ENCODE assay signal across 18 cellular contexts in the genomic region with DNA sequence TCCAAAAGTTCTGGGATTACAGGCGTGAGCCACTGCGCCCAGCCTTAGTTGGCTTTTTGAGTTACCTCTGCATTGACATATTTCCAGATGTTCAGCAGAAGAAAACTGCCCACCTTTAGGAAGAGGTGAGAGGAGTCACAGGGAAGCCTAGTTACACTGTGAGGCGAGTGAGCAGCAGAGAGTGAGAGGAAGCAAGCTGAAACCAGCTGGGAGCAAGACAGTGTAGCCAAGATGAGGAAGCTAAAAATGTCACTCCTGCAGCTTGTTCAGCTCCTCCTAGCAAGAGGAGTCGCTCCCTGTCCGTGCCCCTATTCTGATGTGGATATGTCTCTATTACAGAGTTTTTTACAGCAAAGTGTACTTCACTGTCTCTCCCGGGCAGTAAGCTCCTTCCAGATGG.
DNase-seq lines count a peak whose midpoint lies in the region; ATAC-seq, FAIRE-seq and TF ChIP-seq lines count a peak whose summit lies in the region.
"Had no signal": no experiment of that assay in that cellular context is flagged by ENCODE, and none has a peak within 500 bp of the region (broad histone marks: within the 10 kb centered on the region; RNA-seq: fewer than 3 reads in every experiment).

No MANE protein-coding gene starts in this region.

- H3K27me3 Mint-ChIP-seq in nephron progenitor cell (ENCODE audit: low read depth, poor library complexity): peaks cover 12% of the 10 kb centered on the region
- H3K27me3 Mint-ChIP-seq in naive thymus-derived CD8-positive, alpha-beta T cell: peaks cover 0 to 15% (median 8%) of the 10 kb centered on the region in 5 donors

- peaks cover 11% of the 10 kb centered on the region for H3K4me1 Mint-ChIP-seq in nephron progenitor cell
- H3K4me1 Mint-ChIP-seq in naive thymus-derived CD8-positive, alpha-beta T cell: no peaks in the 10 kb centered on the region
- H3K4me1 Mint-ChIP-seq: T-helper 17 cell had no signal

- no peaks in the 10 kb centered on the region for H3K9me3 Mint-ChIP-seq in nephron progenitor cell
- H3K9me3 Mint-ChIP-seq in naive thymus-derived CD8-positive, alpha-beta T cell: no peaks in the 10 kb centered on the region
- H3K9me3 Mint-ChIP-seq: CD8-positive, alpha-beta T cell had no signal

- POLR2A ChIA-PET in naive thymus-derived CD8-positive, alpha-beta T cell (lab: Charles Lee): no interaction called here

- FAIRE-seq in GM12891 (lab: Jason Lieb, UNC): peak; percentile 13
- FAIRE-seq: A549, GM19239, H1 had no signal

- H3K27ac Mint-ChIP-seq in nephron progenitor cell: peak overlapping the region; percentile 42
- no peak overlapping the region for H3K27ac Mint-ChIP-seq in naive thymus-derived CD8-positive, alpha-beta T cell
- H3K27ac Mint-ChIP-seq: CD8-positive, alpha-beta T cell; T-helper 17 cell had no signal

- no peak for TF ChIP-seq CTCF in nephron progenitor cell (IDR thresholded peaks at IDR 0.05)

- no peaks in the 10 kb centered on the region for H3K36me3 Mint-ChIP-seq in nephron progenitor cell (ENCODE audit: low read depth)
- no peaks in the 10 kb centered on the region for H3K36me3 Mint-ChIP-seq in naive thymus-derived CD8-positive, alpha-beta T cell
- H3K36me3 Mint-ChIP-seq: CD8-positive, alpha-beta T cell had no signal

- no peak for TF ChIP-seq POLR2A in GM12891 (IDR thresholded peaks at IDR 0.05; ENCODE audit: low read depth, low read length)

- ATAC-seq in HG02885 (IDR thresholded peaks at IDR 0.05; ENCODE audit: poor library complexity, unreplicated experiment): peak; percentile 58
- no peak for ATAC-seq in naive thymus-derived CD8-positive, alpha-beta T cell
- ATAC-seq: A549; CD8-positive, alpha-beta T cell; T-helper 17 cell had no signal

- no peak overlapping the region for H3K4me3 Mint-ChIP-seq in nephron progenitor cell
- H3K4me3 Mint-ChIP-seq in naive thymus-derived CD8-positive, alpha-beta T cell: no peak overlapping the region
- H3K4me3 Mint-ChIP-seq: CD8-positive, alpha-beta T cell; T-helper 17 cell had no signal

- DNase-seq in GM12891 (ENCODE audit: insufficient read length, low spot score): no peak
- peak; percentile 17 for DNase-seq in NOMO-1 treated with dmso at 0.1 percent for 144 hours (lab: John Stamatoyannopoulos, UW; ENCODE audit: unreplicated experiment)
- no peak for DNase-seq in nephron progenitor cell
- DNase-seq in NCI-H82 (lab: John Stamatoyannopoulos, UW): no peak
- DNase-seq in stimulated activated CD4-positive, alpha-beta T cell treated with anti-CD3 and anti-CD28 coated beads, Interleukin-1b, Interleukin-23, amount 100 ng/mL, for 48 hours: no peak
- no peak for DNase-seq in naive thymus-derived CD8-positive, alpha-beta T cell
- DNase-seq: Calu3; CD8-positive, alpha-beta T cell; EL; NCI-H1092 treated with DMSO at 0.1 percent for 48 hours; NCI-H146; NCI-H2081; NCI-H2171 treated with DMSO at 0.1 percent for 48 hours; T-helper 17 cell had no signal

TF ChIP-seq in GM12891, 5 proteins besides CTCF, POLR2A, EP300 and RAD21:
- TF ChIP-seq PAX5 (IDR thresholded peaks at IDR 0.05; ENCODE audit: insufficient read depth, low read length, severe bottlenecking) (no peak), SPI1 (IDR thresholded peaks at IDR 0.05; ENCODE audit: low read depth, low read length) (no peak), TAF1 (IDR thresholded peaks at IDR 0.05; ENCODE audit: low read depth, low read length) (no peak), POU2F2 (IDR thresholded peaks at IDR 0.05; ENCODE audit: low read depth, low read length) (no peak), POLR2AphosphoS5 (IDR thresholded peaks at IDR 0.05; ENCODE audit: low read depth, low read length) (no peak)
